ENCODE assay signal across 34 cellular contexts in the genomic region with DNA sequence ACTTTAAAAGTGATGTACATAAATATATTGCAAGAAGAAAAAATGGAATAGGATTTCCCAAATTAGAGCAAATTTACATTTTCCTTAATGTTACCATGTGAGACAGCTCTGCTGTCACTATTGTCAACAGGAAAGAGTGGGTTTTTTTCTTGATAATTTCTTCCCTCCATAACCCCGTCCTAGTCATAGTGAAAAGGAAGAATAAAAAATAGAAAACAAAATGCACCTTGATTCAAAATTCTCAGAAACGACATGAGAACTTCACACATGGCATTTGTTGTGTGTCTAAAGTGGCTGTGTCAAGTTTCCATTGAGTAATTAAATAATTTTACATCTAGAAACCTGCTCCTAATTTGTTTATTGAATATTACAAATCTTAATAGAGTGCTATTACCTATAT.
"Had no signal": no experiment of that assay in that cellular context is flagged by ENCODE, and none has a peak within 500 bp of the region (broad histone marks: within the 10 kb centered on the region; RNA-seq: fewer than 3 reads in every experiment).

No MANE protein-coding gene starts in this region.

- H3K36me3 ChIP-seq: MG63 had no signal

- H3K9me3 ChIP-seq: MG63 had no signal

- H3K4me3 ChIP-seq: MG63 had no signal

- DNase-seq: Karpas-422, Kasumi-1, MG63, MM.1S, MV-4-11, NCI-H1048, NCI-H1092, NCI-H1092 treated with DMSO at 0.1 percent for 48 hours, NCI-H1105, NCI-H1105 treated with DMSO at 0.1 percent for 48 hours, NCI-H1417, NCI-H1417 treated with DMSO at 0.1 percent for 48 hours, NCI-H1436, NCI-H1436 treated with DMSO at 0.1 percent for 48 hours, NCI-H146, NCI-H1694, NCI-H1694 treated with DMSO at 0.1 percent for 48 hours, NCI-H187, NCI-H187 treated with DMSO at 0.1 percent for 48 hours, NCI-H1930, NCI-H2029, NCI-H2029 treated with DMSO at 0.1 percent for 48 hours, NCI-H2081, NCI-H2081 treated with DMSO at 0.1 percent for 48 hours, NCI-H2107, NCI-H2171, NCI-H2171 treated with DMSO at 0.1 percent for 48 hours, NCI-H2227 treated with DMSO at 0.1 percent for 48 hours, NCI-H226, NCI-H345, NCI-H446, NCI-H446 treated with DMSO at 0.1 percent for 48 hours, NCI-H510A, NCI-H510A treated with DMSO at 0.1 percent for 48 hours had no signal

- H3K27me3 ChIP-seq: MG63 had no signal
